ENCODE assay signal across 24 cellular contexts in genomic region chr12:108358580-108358965, GRCh38. TPM values are rescaled to one million over a fixed set of nuclear protein-coding genes. Genes with fewer than 3 reads are reported as not detected.
"Had no signal": no experiment of that assay in that cellular context is flagged by ENCODE, and none has a peak within 500 bp of the region (broad histone marks: within the 10 kb centered on the region; RNA-seq: fewer than 3 reads in every experiment).

No MANE protein-coding gene starts in this region.

- H3K4me3 Mint-ChIP-seq: dendritic cell treated with granulocyte-macrophage colony-stimulating factor and Interleukin-4, amounts not matched to agents 40 ng/mL and 50 ng/mL, for 4 days; immature natural killer cell; natural killer cell treated with Interleukin-12 subunit alpha and Interleukin-12 subunit beta and Interleukin-15 and Interleukin-18, amount 100 ng/mL, for 72 hours; stimulated activated naive B cell treated with anti-CD40 and anti-IgM and Interleukin-4, amounts not matched to agents 10 μg/mL and 1 μg/mL and 100 μg/mL, for 72 hours; stimulated activated naive CD8-positive, alpha-beta T cell treated with anti-CD3 and anti-CD28 coated beads, Interleukin-15, amount 100 ng/mL, for 72 hours had no signal

- DNase-seq: esophagus squamous epithelium; foreskin fibroblast; glutamatergic neuron; immature natural killer cell; left ventricle myocardium inferior; mesenchymal stem cell; midbrain; psoas muscle; sigmoid colon; stimulated activated CD4-positive, alpha-beta T cell treated with anti-CD3 and anti-CD28 coated beads, Interleukin-2, amount 100 ng/mL, for 24 hours; stimulated activated CD4-positive, alpha-beta T cell treated with anti-CD3 and anti-CD28 coated beads, Interleukin-4, amount 100 ng/mL, for 4 hours; stimulated activated naive B cell treated with anti-CD40 and anti-IgM and Interleukin-4, amounts not matched to agents 10 μg/mL and 1 μg/mL and 100 μg/mL, for 72 hours; stimulated activated naive CD8-positive, alpha-beta T cell treated with anti-CD3 and anti-CD28 coated beads, Interleukin-15, amount 100 ng/mL, for 72 hours; substantia nigra; transverse colon had no signal

- H3K27ac ChIP-seq: esophagus squamous epithelium, gastroesophageal sphincter, left ventricle myocardium inferior, psoas muscle, right atrium auricular region, sigmoid colon, skin epidermis, thoracic aorta, transverse colon had no signal

- H3K9me3 ChIP-seq: esophagus squamous epithelium, gastroesophageal sphincter, left ventricle myocardium inferior, psoas muscle, right atrium auricular region, sigmoid colon, thoracic aorta, transverse colon had no signal

- FAIRE-seq: colon, keratinocyte had no signal

- H3K4me3 ChIP-seq: esophagus squamous epithelium, gastroesophageal sphincter, left ventricle myocardium inferior, lung, psoas muscle, right atrium auricular region, sigmoid colon, skin epidermis, thoracic aorta, transverse colon had no signal

- H3K27me3 ChIP-seq: right atrium auricular region, sigmoid colon, transverse colon had no signal

- H3K4me1 ChIP-seq: esophagus squamous epithelium, gastroesophageal sphincter, left ventricle myocardium inferior, psoas muscle, right atrium auricular region, sigmoid colon, transverse colon had no signal

- H3K9me3 Mint-ChIP-seq: immature natural killer cell had no signal

- H3K36me3 ChIP-seq: esophagus squamous epithelium, gastroesophageal sphincter, left ventricle myocardium inferior, right atrium auricular region, sigmoid colon, thoracic aorta, transverse colon had no signal

- H3K36me3 Mint-ChIP-seq: stimulated activated naive B cell treated with anti-CD40 and anti-IgM and Interleukin-4, amounts not matched to agents 10 μg/mL and 1 μg/mL and 100 μg/mL, for 72 hours had no signal

- ATAC-seq: gastroesophageal sphincter; natural killer cell treated with Interleukin-12 subunit alpha and Interleukin-12 subunit beta and Interleukin-15 and Interleukin-18, amount 100 ng/mL, for 72 hours; psoas muscle; stimulated activated naive CD8-positive, alpha-beta T cell treated with anti-CD3 and anti-CD28 coated beads, Interleukin-15, amount 100 ng/mL, for 72 hours had no signal

- H3K27ac Mint-ChIP-seq: dendritic cell treated with granulocyte-macrophage colony-stimulating factor and Interleukin-4, amounts not matched to agents 40 ng/mL and 50 ng/mL, for 4 days; immature natural killer cell; natural killer cell treated with Interleukin-12 subunit alpha and Interleukin-12 subunit beta and Interleukin-15 and Interleukin-18, amount 100 ng/mL, for 72 hours; stimulated activated naive B cell treated with anti-CD40 and anti-IgM and Interleukin-4, amounts not matched to agents 10 μg/mL and 1 μg/mL and 100 μg/mL, for 72 hours had no signal

RNA-seq across cellular contexts. Expression of gene CMKLR1, which starts 19.5 kb away (rescaled TPM):
- polyA plus RNA-seq: keratinocyte had no signal
